In the genomic region with DNA sequence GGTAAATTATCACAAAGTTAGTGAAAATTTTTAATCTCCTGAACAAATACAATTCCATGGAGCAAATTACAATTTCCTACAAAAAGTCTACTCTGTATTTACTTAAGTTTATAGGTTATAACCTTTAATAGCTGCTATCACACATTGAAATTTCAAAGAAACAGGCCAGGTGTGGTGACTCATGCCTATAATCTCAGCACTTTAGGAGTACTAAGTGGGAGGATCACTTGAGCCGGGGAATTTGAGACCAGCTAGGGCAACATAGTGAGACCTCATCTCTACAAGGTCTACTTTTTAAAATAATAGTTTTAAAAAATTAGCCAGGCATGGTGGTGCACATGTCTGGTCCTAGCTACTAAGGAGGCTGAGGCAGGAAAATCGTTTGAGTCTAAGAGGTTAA, we compare ENCODE assay signal across 21 cellular contexts.
"Had no signal": no experiment of that assay in that cellular context is flagged by ENCODE, and none has a peak within 500 bp of the region (broad histone marks: within the 10 kb centered on the region; RNA-seq: fewer than 3 reads in every experiment).

No MANE protein-coding gene starts in this region.

- FAIRE-seq: endothelial cell of umbilical vein had no signal

- H3K36me3 ChIP-seq: adrenal gland, ascending aorta, brain microvascular endothelial cell, esophagus muscularis mucosa, gastrocnemius medialis, lower lobe of right lung had no signal

- H3K9me3 ChIP-seq: adrenal gland, ascending aorta, esophagus muscularis mucosa, gastrocnemius medialis, lower lobe of right lung had no signal

- H3K4me3 ChIP-seq: adrenal gland, ascending aorta, dorsolateral prefrontal cortex, esophagus muscularis mucosa, gastrocnemius medialis, lower lobe of right lung had no signal

- H3K27me3 ChIP-seq: adrenal gland, ascending aorta, brain microvascular endothelial cell, dorsolateral prefrontal cortex, gastrocnemius medialis had no signal

- ATAC-seq: activated CD4-positive, alpha-beta T cell treated with anti-CD3 and anti-CD28 coated beads for 36 hours; activated T-cell treated with anti-CD3 and anti-CD28 coated beads, Interleukin-2, amount 50 U/mL, for 4 hours; effector memory CD8-positive, alpha-beta T cell; gastrocnemius medialis; lower lobe of right lung; naive thymus-derived CD8-positive, alpha-beta T cell; T-helper 17 cell had no signal

- DNase-seq: activated B cell treated with CpG ODN at 0.5 μM for 24 hours; activated CD4-positive, alpha-beta T cell treated with anti-CD3 and anti-CD28 coated beads for 36 hours; activated CD4-positive, alpha-beta T cell treated with anti-CD3 and anti-CD28 coated beads, Interleukin-2, amount 50 U/mL, for 4 hours; activated CD8-positive, alpha-beta memory T cell treated with anti-CD3 and anti-CD28 coated beads, Interleukin-2, amount 50 U/mL, for 48 hours; activated naive CD4-positive, alpha-beta T cell; activated T-cell treated with anti-CD3 and anti-CD28 coated beads, Interleukin-2, amount 50 U/mL, for 4 hours; adrenal gland; brain microvascular endothelial cell; central memory CD4-positive, alpha-beta T cell; dorsolateral prefrontal cortex; effector memory CD8-positive, alpha-beta T cell; gastrocnemius medialis; hypothalamus; lower lobe of right lung; naive thymus-derived CD8-positive, alpha-beta T cell; stimulated activated CD4-positive, alpha-beta T cell treated with anti-CD3 and anti-CD28 coated beads, Interleukin-4, amount 100 ng/mL, for 24 hours; stimulated activated naive CD4-positive, alpha-beta T cell treated with Interleukin-2 at 50 U/mL for 16 hours; T-helper 17 cell had no signal

- H3K4me1 ChIP-seq: adrenal gland, ascending aorta, esophagus muscularis mucosa, gastrocnemius medialis, lower lobe of right lung had no signal

- H3K27ac ChIP-seq: adrenal gland, ascending aorta, brain microvascular endothelial cell, dorsolateral prefrontal cortex, esophagus muscularis mucosa, gastrocnemius medialis, lower lobe of right lung had no signal
